Comparison of ENCODE assay signal across 12 cellular contexts in genomic region chr16:5093081-5093480, GRCh38. TPM values are rescaled to one million over a fixed set of nuclear protein-coding genes. Genes with fewer than 3 reads are reported as not detected.
"Had no signal": no experiment of that assay in that cellular context is flagged by ENCODE, and none has a peak within 500 bp of the region (broad histone marks: within the 10 kb centered on the region; RNA-seq: fewer than 3 reads in every experiment).

No MANE protein-coding gene starts in this region.

RNA-seq across cellular contexts. Expression of gene C16orf89, which starts 27.3 kb away (rescaled TPM):
- total RNA-seq: activated naive CD4-positive, alpha-beta T cell treated with anti-CD3 and anti-CD28 coated beads for 36 hours; activated naive CD4-positive, alpha-beta T cell treated with anti-CD3 and anti-CD28 coated beads, Interleukin-2, amount 50 U/mL, for 72 hours; activated naive CD8-positive, alpha-beta T cell treated with anti-CD3 and anti-CD28 coated beads for 36 hours; activated naive CD8-positive, alpha-beta T cell treated with anti-CD3 and anti-CD28 coated beads, Interleukin-2, amount 10 ng/mL, durations not matched to agents 7 days and 5 days; activated T-cell treated with anti-CD3 and anti-CD28 coated beads, Interleukin-2, amount 50 U/mL, for 4 hours; activated T-cell treated with anti-CD3 and anti-CD28 coated beads, Interleukin-2, amount 50 U/mL, for 72 hours; activated T-helper 1 cell treated with anti-CD3 and anti-CD28 coated beads, Interleukin-12 subunit alpha, Interleukin-12 subunit beta, Interleukin-2, Interleukin-4 antibody, amounts not matched to agents 30 ng/mL and 10 ng/mL and 1 ng/mL, durations not matched to agents 14 hours and 24 hours and 36 hours; activated T-helper 17 cell treated with anti-CD3 and anti-CD28 coated beads, Interleukin-2, amount 50 U/mL, for 72 hours; activated T-helper 2 cell treated with anti-CD3 and anti-CD28 coated beads, Interferon-gamma antibody, Interleukin-2, Interleukin-4, amounts not matched to agents 10 μg/mL and 5 μg/mL and 100 μg/mL, durations not matched to agents 14 hours and 24 hours and 36 hours; astrocyte; bronchial epithelial cell; cardiac muscle cell had no signal
